In the genomic region with DNA sequence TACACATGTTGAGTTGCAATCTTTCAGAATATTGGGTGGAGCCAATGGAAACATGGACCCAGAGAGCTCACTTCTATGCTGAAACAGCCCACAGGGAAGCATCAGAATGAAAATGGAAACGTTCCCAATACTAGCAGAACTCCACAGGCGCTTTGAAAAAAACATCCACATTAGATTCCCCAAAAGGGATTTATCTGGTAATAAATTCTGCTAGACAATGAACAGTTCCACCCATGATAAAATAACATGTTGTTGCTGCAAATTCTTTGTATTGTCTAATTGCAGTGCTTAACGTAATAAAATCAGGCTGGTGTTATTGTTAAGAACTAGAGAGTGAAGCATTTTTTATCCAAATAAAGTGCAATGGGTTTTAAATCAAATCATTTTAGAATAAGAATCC, we compare ENCODE assay signal across 13 cellular contexts.
"Had no signal": no experiment of that assay in that cellular context is flagged by ENCODE, and none has a peak within 500 bp of the region (broad histone marks: within the 10 kb centered on the region; RNA-seq: fewer than 3 reads in every experiment).

No MANE protein-coding gene starts in this region.

- H3K27me3 ChIP-seq: hepatocyte, vagina had no signal

- H3K27ac Mint-ChIP-seq: activated naive CD4-positive, alpha-beta T cell treated with anti-CD3 and anti-CD28 coated beads, Interleukin-2, amount 50 U/mL, for 24 hours; dendritic cell treated with granulocyte-macrophage colony-stimulating factor and Interleukin-4, amounts not matched to agents 40 ng/mL and 50 ng/mL, for 4 days; progenitor cell of endocrine pancreas; T-helper 1 cell treated with Interleukin-12 subunit alpha and Interleukin-12 subunit beta and Interleukin-4 antibody, amounts not matched to agents 30 μg/mL and 1 μg/mL, for 36 hours had no signal

- H3K4me3 Mint-ChIP-seq: activated naive CD4-positive, alpha-beta T cell treated with anti-CD3 and anti-CD28 coated beads, Interleukin-2, amount 50 U/mL, for 24 hours; dendritic cell treated with granulocyte-macrophage colony-stimulating factor and Interleukin-4, amounts not matched to agents 40 ng/mL and 50 ng/mL, for 4 days; naive thymus-derived CD4-positive, alpha-beta T cell; T-helper 1 cell treated with Interleukin-12 subunit alpha and Interleukin-12 subunit beta and Interleukin-4 antibody, amounts not matched to agents 30 μg/mL and 1 μg/mL, for 36 hours had no signal

- H3K4me1 Mint-ChIP-seq: activated naive CD4-positive, alpha-beta T cell treated with anti-CD3 and anti-CD28 coated beads, Interleukin-2, amount 50 U/mL, for 24 hours had no signal

- H3K4me2 ChIP-seq: hepatocyte had no signal

- H3K4me3 ChIP-seq: hepatocyte, vagina had no signal

- H3K9me3 ChIP-seq: vagina had no signal

- H3K36me3 ChIP-seq: vagina had no signal

- DNase-seq: activated CD4-positive, alpha-beta T cell treated with anti-CD3 and anti-CD28 coated beads, Interleukin-2, amount 50 U/mL, for 1 hour; activated CD4-positive, CD25-positive, alpha-beta regulatory T cell; naive thymus-derived CD4-positive, alpha-beta T cell; stimulated activated CD4-positive, alpha-beta T cell treated with anti-CD3 and anti-CD28 coated beads, Interleukin-2, amount 100 ng/mL, for 24 hours; stimulated activated naive CD4-positive, alpha-beta T cell treated with Interleukin-2 at 50 U/mL for 16 hours had no signal

- H3K9me3 Mint-ChIP-seq: activated naive CD4-positive, alpha-beta T cell treated with anti-CD3 and anti-CD28 coated beads, Interleukin-2, amount 50 U/mL, for 24 hours; dendritic cell treated with granulocyte-macrophage colony-stimulating factor and Interleukin-4, amounts not matched to agents 40 ng/mL and 50 ng/mL, for 4 days; naive thymus-derived CD4-positive, alpha-beta T cell; T-helper 1 cell treated with Interleukin-12 subunit alpha and Interleukin-12 subunit beta and Interleukin-4 antibody, amounts not matched to agents 30 μg/mL and 1 μg/mL, for 36 hours had no signal

- H3K27me3 Mint-ChIP-seq: activated naive CD4-positive, alpha-beta T cell treated with anti-CD3 and anti-CD28 coated beads, Interleukin-2, amount 50 U/mL, for 24 hours; dendritic cell treated with granulocyte-macrophage colony-stimulating factor and Interleukin-4, amounts not matched to agents 40 ng/mL and 50 ng/mL, for 4 days; naive thymus-derived CD4-positive, alpha-beta T cell; progenitor cell of endocrine pancreas had no signal

- ATAC-seq: esophagus mucosa; naive thymus-derived CD4-positive, alpha-beta T cell; sciatic nerve had no signal

- H2AFZ ChIP-seq: hepatocyte had no signal

- H3K27ac ChIP-seq: hepatocyte, vagina had no signal
